4 cellular contexts compared by ENCODE assay signal in the genomic region with DNA sequence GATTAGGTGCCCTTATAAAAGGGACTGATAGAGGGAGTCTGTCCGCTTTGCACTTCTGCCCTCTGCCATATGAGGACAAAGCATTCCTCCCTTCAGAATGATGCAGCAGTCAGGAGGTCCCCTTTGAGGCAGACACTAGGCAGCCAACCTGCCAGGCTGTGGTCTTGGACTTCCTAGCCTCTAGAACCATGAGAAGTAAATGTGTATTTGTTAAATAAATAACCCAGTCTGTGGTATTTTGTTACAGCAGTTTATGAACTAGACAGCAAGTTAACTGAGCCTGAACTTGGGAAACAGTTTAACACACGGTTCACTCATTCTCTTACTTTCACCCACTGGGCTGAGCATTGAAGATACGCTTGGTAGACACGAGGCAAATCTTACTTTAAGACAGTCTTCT.
"Had no signal": no experiment of that assay in that cellular context is flagged by ENCODE, and none has a peak within 500 bp of the region (broad histone marks: within the 10 kb centered on the region; RNA-seq: fewer than 3 reads in every experiment).

No MANE protein-coding gene starts in this region.

- DNase-seq: H9, HCEC 1CT, KBM-7 had no signal

- H3K4me3 ChIP-seq: GM23338 had no signal
